ENCODE assay signal across 13 cellular contexts in genomic region chr10:31186225-31187010, GRCh38.
A peak's percentile ranks its signal among the peaks of the same experiment; 100 is the strongest.
DNase-seq lines count a peak whose midpoint lies in the region; ATAC-seq, FAIRE-seq and TF ChIP-seq lines count a peak whose summit lies in the region.
"Had no signal": no experiment of that assay in that cellular context is flagged by ENCODE, and none has a peak within 500 bp of the region (broad histone marks: within the 10 kb centered on the region; RNA-seq: fewer than 3 reads in every experiment).

No MANE protein-coding gene starts in this region.

- no peak overlapping the region for H2BK15ac ChIP-seq in H9 (ENCODE audit: low read depth, low read length)

- no peak overlapping the region; the same call in 1 of the 2 replicates for H3K4ac ChIP-seq in H9 (ENCODE audit: low read depth, low read length)

- no peak overlapping the region; the same call in 1 of the 2 replicates for H3K14ac ChIP-seq in H9 (ENCODE audit: insufficient read depth, low read length)

- H3K9ac ChIP-seq in H9 (ENCODE audit: extremely low read depth, insufficient read length, low read length) (no peak overlapping the region), kidney (ENCODE audit: low read length in 2 of 2) (no peak overlapping the region)

- H3K27ac Mint-ChIP-seq in H9 (peak overlapping the region in 1 of 3 experiments; percentile 91; a peak in 3 of 7 replicates), natural killer cell (no peak overlapping the region)

- H3K4me1 Mint-ChIP-seq in H9 (peaks cover 2 to 5% of the 10 kb centered on the region in 2 experiments; a peak in 3 of 4 replicates), natural killer cell (no peaks in the 10 kb centered on the region)

- H2BK20ac ChIP-seq in H9 (ENCODE audit: low read depth, low read length, poor library complexity, severe bottlenecking): no peak overlapping the region

- no peak overlapping the region for H2BK120ac ChIP-seq in H9 (ENCODE audit: low read depth, low read length, poor library complexity, severe bottlenecking)

- no peak overlapping the region for H4K8ac ChIP-seq in H9 (replicated peaks; ENCODE audit: insufficient read length, low read depth, low read length)

- H3K9me3 ChIP-seq in H9 (ENCODE audit: control insufficient read depth, low read depth, low read length): no peaks in the 10 kb centered on the region
- no peaks in the 10 kb centered on the region for H3K9me3 ChIP-seq in kidney (ENCODE audit: control insufficient read depth in 1 of 2, low read length in 2 of 2)
- H3K9me3 ChIP-seq: SJSA1 had no signal

- H2BK12ac ChIP-seq in H9 (ENCODE audit: insufficient read length, low read depth, low read length): no peak overlapping the region

- in situ Hi-C loops in SK-MEL-5 (cut with HindIII; ENCODE audit: low pct_unique_long_range_greater_than_20kb, low sequenced_read_pairs): no loop called here

- H3K23ac ChIP-seq in H9 (ENCODE audit: insufficient read length, low read depth, low read length): no peak overlapping the region

- no peaks in the 10 kb centered on the region; a peak in 2 of 5 replicates for H3K9me3 Mint-ChIP-seq in H9
- no peaks in the 10 kb centered on the region for H3K9me3 Mint-ChIP-seq in natural killer cell

- peak; percentile 70 for TF ChIP-seq CTCF in H9 (conservative IDR thresholded peaks at IDR 0.05)
- no peak for TF ChIP-seq CTCF in kidney (IDR thresholded peaks at IDR 0.05; ENCODE audit: borderline replicate concordance, extremely low read depth, insufficient read depth)
- no peak for TF ChIP-seq CTCF in natural killer cell (IDR thresholded peaks at IDR 0.05)

- H3T11ph ChIP-seq in H9 (ENCODE audit: low read length): no peak overlapping the region

- H3K56ac ChIP-seq in H9 (ENCODE audit: insufficient read length, low read depth, low read length): no peak overlapping the region

- no peak overlapping the region for H2BK5ac ChIP-seq in H9 (ENCODE audit: insufficient read length, low read length)

- no peak overlapping the region for H3K18ac ChIP-seq in H9 (ENCODE audit: insufficient read length, low read depth, low read length)

- H2AK5ac ChIP-seq in H9 (ENCODE audit: insufficient read length, low read length): no peak overlapping the region

- no peak overlapping the region for H2AFZ ChIP-seq in H9 (ENCODE audit: low read length)

- H4K5ac ChIP-seq in H9 (ENCODE audit: insufficient read length, low read depth, low read length): no peak overlapping the region

- H3K27me3 Mint-ChIP-seq in H9 (ENCODE audit: low read depth): peaks cover 1% of the 10 kb centered on the region; the same call in 1 of the 2 replicates
- H3K27me3 Mint-ChIP-seq in natural killer cell (ENCODE audit: low read depth in 2 of 2): peaks cover 0 to 3% of the 10 kb centered on the region in 2 donors

- H3K23me2 ChIP-seq in H9 (ENCODE audit: insufficient read length, low read depth, low read length, poor library complexity, severe bottlenecking): no peaks in the 10 kb centered on the region

- H4K20me1 ChIP-seq in H9 (ENCODE audit: control insufficient read depth, insufficient read depth, insufficient read length): no peaks in the 10 kb centered on the region

- H3K27ac ChIP-seq in H9 (ENCODE audit: insufficient read length, low read depth, low read length) (no peak overlapping the region), kidney (ENCODE audit: low read depth in 2 of 2, low read length in 2 of 2) (no peak overlapping the region)
- H3K27ac ChIP-seq: SJSA1, skin epidermis had no signal

- no peaks in the 10 kb centered on the region for H3K79me1 ChIP-seq in H9 (ENCODE audit: insufficient read depth, low read depth, low read length, poor library complexity, severe bottlenecking)

- H4K91ac ChIP-seq in H9 (ENCODE audit: insufficient read length, low read depth, low read length): no peak overlapping the region

- intact Hi-C loops in kidney (cut with DNase I) (no loop called here), natural killer cell (cut with micrococcal nuclease) (no loop called here)

- FAIRE-seq in kidney (lab: Jason Lieb, UNC): no peak

- H3K36me3 Mint-ChIP-seq in H9 (ENCODE audit: insufficient read depth in 1 of 3, low read depth in 3 of 3) (no peaks in the 10 kb centered on the region), natural killer cell (no peaks in the 10 kb centered on the region)

- no CpG with 5 or more reads among the region's 7 CpGs for WGBS in H9 (ENCODE audit: extremely low coverage, insufficient read length, low lambda C conversion rate)

- H3K36me3 ChIP-seq in kidney (ENCODE audit: control insufficient read depth in 1 of 2, insufficient read depth in 2 of 2, low read length in 2 of 2): no peaks in the 10 kb centered on the region
- H3K36me3 ChIP-seq: SJSA1 had no signal

- ATAC-seq in natural killer cell: no peak

- H3K4me3 Mint-ChIP-seq in H9: no peak overlapping the region
- H3K4me3 Mint-ChIP-seq in natural killer cell: no peak overlapping the region

- no peaks in the 10 kb centered on the region for H3K27me3 ChIP-seq in H9 (ENCODE audit: insufficient read depth, low read length)
- H3K27me3 ChIP-seq: SJSA1 had no signal

- DNase-seq in H9 (peak; percentile 61), SK-MEL-5 (ENCODE audit: low read depth, low spot score) (peak; percentile 17), foreskin melanocyte (peak; percentile 26), pons (ENCODE audit: low spot score) (peak; percentile 32), kidney (no peak), mucosa of gallbladder (ENCODE audit: low spot score) (no peak), natural killer cell (no peak)
- DNase-seq in activated naive CD4-positive, alpha-beta T cell treated with Interleukin-2 at 50 U/mL for 16 hours: no peak
- DNase-seq: activated T-cell treated with anti-CD3 and anti-CD28 coated beads, Interleukin-2, amount 50 U/mL, for 1 hour; amygdala; NCI-H1092 treated with DMSO at 0.1 percent for 48 hours had no signal

- no peak overlapping the region for H3K4me3 ChIP-seq in kidney (ENCODE audit: low read length in 2 of 2)
- H3K4me3 ChIP-seq: SJSA1, skin epidermis had no signal

- no peak overlapping the region for H3K4me2 ChIP-seq in H9 (ENCODE audit: insufficient read depth, insufficient read length, low read length)

- no peaks in the 10 kb centered on the region for H3K79me2 ChIP-seq in H9 (ENCODE audit: insufficient read depth, low read length)

- no peaks in the 10 kb centered on the region; the same call in 1 of the 2 replicates for H3K4me1 ChIP-seq in H9 (ENCODE audit: insufficient read depth, low read length)
- no peaks in the 10 kb centered on the region for H3K4me1 ChIP-seq in kidney (ENCODE audit: control insufficient read depth in 1 of 2, insufficient read depth in 1 of 2, low read depth in 1 of 2, low read length in 2 of 2)

Comparison
In these comparisons a context has a peak if more than half of its experiments do, and no peak if none do; other contexts are left out.
1. DNase-seq: peak in H9 (single experiment), SK-MEL-5 (single experiment), foreskin melanocyte (single experiment) and pons (single experiment); none in kidney (single experiment), mucosa of gallbladder (single experiment), natural killer cell (single experiment) and activated naive CD4-positive, alpha-beta T cell treated with Interleukin-2 at 50 U/mL for 16 hours (single experiment).